11 cellular contexts compared by ENCODE assay signal in the genomic region with DNA sequence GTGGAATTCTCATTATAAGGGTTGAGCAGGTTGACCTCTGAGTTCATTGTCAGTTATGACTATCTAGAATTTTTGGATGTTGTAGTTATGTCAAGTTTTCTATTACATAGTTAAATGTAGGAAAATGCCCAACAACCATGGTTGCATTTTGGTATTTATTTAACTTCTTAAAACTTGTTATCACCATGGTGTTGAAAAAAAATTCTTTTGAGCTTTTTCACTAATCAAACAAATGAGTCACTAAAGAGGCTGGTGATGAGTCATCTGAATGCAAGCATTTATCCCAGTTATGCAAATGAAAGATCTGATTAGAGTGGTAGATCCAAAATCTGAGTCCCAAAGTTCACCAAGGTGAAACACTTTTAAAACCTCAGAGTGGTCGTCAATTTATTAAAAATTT.
DNase-seq lines count a peak whose midpoint lies in the region; FAIRE-seq and TF ChIP-seq lines count a peak whose summit lies in the region.
"Had no signal": no experiment of that assay in that cellular context is flagged by ENCODE, and none has a peak within 500 bp of the region (broad histone marks: within the 10 kb centered on the region; RNA-seq: fewer than 3 reads in every experiment).

No MANE protein-coding gene starts in this region.

- no peak overlapping the region for H3K4me3 ChIP-seq in HEK293 (ENCODE audit: low read depth, low read length)
- no peak overlapping the region for H3K4me3 ChIP-seq in fibroblast of villous mesenchyme (ENCODE audit: low read depth, low read length)
- no peak overlapping the region for H3K4me3 ChIP-seq in small intestine (ENCODE audit: low read depth in 1 of 2, low read length in 2 of 2)
- H3K4me3 ChIP-seq: heart right ventricle had no signal

- WGBS in small intestine, 3 donors = 27 to 59% (median 48%) methylated on average over 1 of the region's 1 CpG

- POLR2A ChIA-PET in HEK293 (lab: Yijun Ruan, JAX) = no interaction called here

- H3K27me3 ChIP-seq in small intestine (ENCODE audit: control insufficient read depth in 2 of 2, insufficient read depth in 2 of 2, low read length in 2 of 2) = no peaks in the 10 kb centered on the region
- H3K27me3 ChIP-seq: heart right ventricle had no signal

- H3K9me3 ChIP-seq in HEK293 (ENCODE audit: control insufficient read depth, insufficient read depth, low read depth, low read length) (no peaks in the 10 kb centered on the region), small intestine (ENCODE audit: control insufficient read depth, low read depth) (no peaks in the 10 kb centered on the region)

- TF ChIP-seq CTCF in HEK293 (tag by site-specific recombination; IDR thresholded peaks at IDR 0.05) (no peak), fibroblast of villous mesenchyme (IDR thresholded peaks at IDR 0.05; ENCODE audit: insufficient read depth, low read depth, low read length) (no peak)

- FAIRE-seq in small intestine (lab: Jason Lieb, UNC) = no peak

- DNase-seq in SW 1271 (lab: John Stamatoyannopoulos, UW) = peak; percentile 51 to 88
- peak; percentile 90 for DNase-seq in fibroblast of villous mesenchyme (ENCODE audit: low read depth)
- DNase-seq in small intestine = peak; percentile 54
- DNase-seq in NCI-H146 (lab: John Stamatoyannopoulos, UW) = no peak
- no peak for DNase-seq in NCI-H524 treated with DMSO at 0.1 percent for 48 hours (lab: John Stamatoyannopoulos, UW)
- DNase-seq in cerebellar cortex (ENCODE audit: low spot score) = no peak
- DNase-seq: activated CD4-positive, alpha-beta T cell treated with anti-CD3 and anti-CD28 coated beads for 1 hour; DND-41; heart right ventricle; NCI-H2107 had no signal

- CTCF ChIA-PET in HEK293 (lab: Yijun Ruan, JAX) = interaction anchor here (0.9 kb wide), 2 partner anchors 12 to 13 kb away, joined by 3 to 4 read pairs; no protein-coding TSS in a partner anchor

- H3K4me1 ChIP-seq in HEK293 (ENCODE audit: control insufficient read depth, insufficient read depth, low read length) = no peaks in the 10 kb centered on the region
- peaks cover 0 to 4% of the 10 kb centered on the region in 2 donors for H3K4me1 ChIP-seq in small intestine (ENCODE audit: control insufficient read depth in 2 of 2, insufficient read depth in 1 of 2, low read depth in 1 of 2, low read length in 1 of 2)
- H3K4me1 ChIP-seq: heart right ventricle had no signal

- H3K36me3 ChIP-seq in HEK293 (ENCODE audit: control insufficient read depth in 2 of 2, insufficient read depth in 1 of 2, low read length in 2 of 2) (no peaks in the 10 kb centered on the region), small intestine (ENCODE audit: control insufficient read depth in 2 of 2, insufficient read depth in 2 of 2, low read length in 2 of 2) (no peaks in the 10 kb centered on the region)
- H3K36me3 ChIP-seq: heart right ventricle had no signal

- H3K27ac ChIP-seq in HEK293 (ENCODE audit: extremely low read depth, low read depth, low read length) (no peak overlapping the region), small intestine (ENCODE audit: low read depth in 1 of 2, low read length in 1 of 2) (no peak overlapping the region)
- H3K27ac ChIP-seq: heart right ventricle had no signal

TF ChIP-seq in HEK293, 187 proteins besides CTCF, POLR2A, EP300 and RAD21:
- TF ChIP-seq, protein P1, sequence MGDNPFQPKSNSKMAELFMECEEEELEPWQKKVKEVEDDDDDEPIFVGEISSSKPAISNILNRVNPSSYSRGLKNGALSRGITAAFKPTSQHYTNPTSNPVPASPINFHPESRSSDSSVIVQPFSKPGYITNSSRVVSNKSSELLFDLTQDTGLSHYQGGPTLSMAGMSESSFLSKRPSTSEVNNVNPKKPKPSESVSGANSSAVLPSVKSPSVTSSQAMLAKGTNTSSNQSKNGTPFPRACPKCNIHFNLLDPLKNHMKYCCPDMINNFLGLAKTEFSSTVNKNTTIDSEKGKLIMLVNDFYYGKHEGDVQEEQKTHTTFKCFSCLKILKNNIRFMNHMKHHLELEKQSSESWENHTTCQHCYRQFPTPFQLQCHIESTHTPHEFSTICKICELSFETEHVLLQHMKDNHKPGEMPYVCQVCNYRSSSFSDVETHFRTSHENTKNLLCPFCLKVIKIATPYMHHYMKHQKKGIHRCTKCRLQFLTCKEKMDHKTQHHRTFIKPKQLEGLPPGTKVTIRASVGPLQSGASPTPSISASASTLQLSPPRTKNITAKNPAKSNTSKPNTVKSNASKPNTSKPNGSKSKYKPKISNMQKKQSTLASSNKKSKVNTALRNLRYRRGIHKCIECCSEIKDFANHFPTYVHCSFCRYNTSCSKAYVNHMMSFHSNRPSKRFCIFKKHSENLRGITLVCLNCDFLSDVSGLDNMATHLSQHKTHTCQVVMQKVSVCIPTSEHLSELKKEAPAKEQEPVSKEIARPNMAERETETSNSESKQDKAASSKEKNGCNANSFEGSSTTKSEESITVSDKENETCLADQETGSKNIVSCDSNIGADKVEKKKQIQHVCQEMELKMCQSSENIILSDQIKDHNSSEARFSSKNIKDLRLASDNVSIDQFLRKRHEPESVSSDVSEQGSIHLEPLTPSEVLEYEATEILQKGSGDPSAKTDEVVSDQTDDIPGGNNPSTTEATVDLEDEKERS (tag by site-specific recombination; IDR thresholded peaks at IDR 0.05) = no peak
- TF ChIP-seq, protein P2, sequence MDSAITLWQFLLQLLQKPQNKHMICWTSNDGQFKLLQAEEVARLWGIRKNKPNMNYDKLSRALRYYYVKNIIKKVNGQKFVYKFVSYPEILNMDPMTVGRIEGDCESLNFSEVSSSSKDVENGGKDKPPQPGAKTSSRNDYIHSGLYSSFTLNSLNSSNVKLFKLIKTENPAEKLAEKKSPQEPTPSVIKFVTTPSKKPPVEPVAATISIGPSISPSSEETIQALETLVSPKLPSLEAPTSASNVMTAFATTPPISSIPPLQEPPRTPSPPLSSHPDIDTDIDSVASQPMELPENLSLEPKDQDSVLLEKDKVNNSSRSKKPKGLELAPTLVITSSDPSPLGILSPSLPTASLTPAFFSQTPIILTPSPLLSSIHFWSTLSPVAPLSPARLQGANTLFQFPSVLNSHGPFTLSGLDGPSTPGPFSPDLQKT (IDR thresholded peaks at IDR 0.05; ENCODE audit: borderline replicate concordance, low read depth, low read length) = no peak
- TF ChIP-seq ZNF404 (tag by site-specific recombination; IDR thresholded peaks at IDR 0.05) = no peak
- TF ChIP-seq, protein P3, sequence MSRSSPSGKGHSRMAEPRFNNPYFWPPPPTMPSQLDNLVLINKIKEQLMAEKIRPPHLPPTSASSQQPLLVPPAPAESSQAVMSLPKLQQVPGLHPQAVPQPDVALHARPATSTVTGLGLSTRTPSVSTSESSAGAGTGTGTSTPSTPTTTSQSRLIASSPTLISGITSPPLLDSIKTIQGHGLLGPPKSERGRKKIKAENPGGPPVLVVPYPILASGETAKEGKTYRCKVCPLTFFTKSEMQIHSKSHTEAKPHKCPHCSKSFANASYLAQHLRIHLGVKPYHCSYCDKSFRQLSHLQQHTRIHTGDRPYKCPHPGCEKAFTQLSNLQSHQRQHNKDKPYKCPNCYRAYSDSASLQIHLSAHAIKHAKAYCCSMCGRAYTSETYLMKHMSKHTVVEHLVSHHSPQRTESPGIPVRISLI (tag by site-specific recombination; IDR thresholded peaks at IDR 0.05) = peak; percentile 41; the same call in 1 of the 2 replicates
TF ChIP-seq in HEK293: peak in this region for 1.

Comparison
In these comparisons a context has a peak if more than half of its experiments do, and no peak if none do; other contexts are left out.
1. DNase-seq: peak in SW 1271 (2 of 2), fibroblast of villous mesenchyme (single experiment) and small intestine (single experiment); none in NCI-H146 (single experiment), NCI-H524 treated with DMSO at 0.1 percent for 48 hours (single experiment) and cerebellar cortex (single experiment).